Comparison of ENCODE assay signal across 30 cellular contexts in the genomic region with DNA sequence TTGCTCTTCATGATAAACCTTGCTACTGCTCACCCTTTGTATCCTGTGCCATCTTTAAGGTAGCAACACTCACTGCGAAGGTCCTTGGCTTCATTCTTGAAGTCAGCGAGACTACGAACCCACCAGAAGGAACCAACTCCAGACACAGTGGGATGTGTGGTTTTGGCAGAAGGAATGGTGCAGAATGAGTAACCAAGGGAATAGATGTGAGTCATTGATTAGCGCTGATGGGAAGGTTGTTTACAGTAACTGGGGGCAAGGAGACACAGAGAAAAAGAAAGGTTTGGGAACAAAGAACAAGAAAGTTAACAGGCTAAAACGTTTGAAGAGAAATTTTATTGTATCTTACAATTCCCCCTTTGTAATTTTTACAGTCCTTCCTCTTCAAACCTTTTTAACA.
A peak's percentile ranks its signal among the peaks of the same experiment; 100 is the strongest.
DNase-seq lines count a peak whose midpoint lies in the region; ATAC-seq and TF ChIP-seq lines count a peak whose summit lies in the region.
"Had no signal": no experiment of that assay in that cellular context is flagged by ENCODE, and none has a peak within 500 bp of the region (broad histone marks: within the 10 kb centered on the region; RNA-seq: fewer than 3 reads in every experiment).

No MANE protein-coding gene starts in this region.

- no peak overlapping the region for H3K23ac ChIP-seq in trophoblast cell (ENCODE audit: low read length)

- H2BK12ac ChIP-seq in trophoblast cell (ENCODE audit: low read length) = no peak overlapping the region

- H4K91ac ChIP-seq in trophoblast cell (ENCODE audit: low read depth, low read length) = no peak overlapping the region

- H3K27me3 ChIP-seq in BJ (ENCODE audit: control insufficient read depth, insufficient read depth, low read length) (no peaks in the 10 kb centered on the region), trophoblast cell (ENCODE audit: insufficient read depth, low read length) (no peaks in the 10 kb centered on the region), transverse colon (no peaks in the 10 kb centered on the region)
- H3K27me3 ChIP-seq: adrenal gland, neural progenitor cell, right atrium auricular region, vagina had no signal

- no peak for TF ChIP-seq EP300 in transverse colon (IDR thresholded peaks at IDR 0.05; ENCODE audit: low read depth)

- H3K36me3 ChIP-seq in BJ (ENCODE audit: control insufficient read depth, insufficient read depth, low read length) (no peaks in the 10 kb centered on the region), trophoblast cell (ENCODE audit: control insufficient read depth in 1 of 2, insufficient read depth in 2 of 2, low read length in 2 of 2) (no peaks in the 10 kb centered on the region), transverse colon (no peaks in the 10 kb centered on the region)
- H3K36me3 ChIP-seq: adrenal gland, neural progenitor cell, right atrium auricular region, thoracic aorta, vagina had no signal

- H3K9me3 ChIP-seq in trophoblast cell (ENCODE audit: insufficient read depth, low read depth, low read length) (no peaks in the 10 kb centered on the region), transverse colon (no peaks in the 10 kb centered on the region)
- H3K9me3 ChIP-seq: adrenal gland, right atrium auricular region, thoracic aorta, vagina had no signal

- H4K12ac ChIP-seq in trophoblast cell (ENCODE audit: low read depth, low read length) = no peak overlapping the region

- POLR2A ChIA-PET in BJ (lab: Charles Lee) = no interaction called here

- H3K14ac ChIP-seq in trophoblast cell (ENCODE audit: low read length) = no peak overlapping the region

- no peak for ATAC-seq in GM21423 (IDR thresholded peaks at IDR 0.05; ENCODE audit: unreplicated experiment)

- H3K9ac ChIP-seq in trophoblast cell (ENCODE audit: low read length) = no peak overlapping the region
- H3K9ac ChIP-seq: KMS-11, neural progenitor cell had no signal

- H3K27ac ChIP-seq in epithelial cell of prostate (no peak overlapping the region), trophoblast cell (ENCODE audit: low read depth, low read length) (peak overlapping the region; percentile 57), transverse colon (no peak overlapping the region)
- H3K27ac ChIP-seq: adrenal gland, HL-60, KMS-11, neural progenitor cell, PC-9, right atrium auricular region, thoracic aorta, vagina had no signal

- intact Hi-C loops in transverse colon (cut with DNase I; ENCODE audit: low total_unique reads) = no loop called here

- TF ChIP-seq POLR2A in transverse colon (IDR thresholded peaks at IDR 0.05) = no peak

- in situ Hi-C loops in transverse colon (cut with MboI; ENCODE audit: low pct_ligation_motif_present in 1 of 4, low pct_unique_long_range_greater_than_20kb in 1 of 4, low sequenced_read_pairs in 3 of 4) = no loop called here

- H3K4ac ChIP-seq in trophoblast cell (ENCODE audit: low read depth, low read length) = no peak overlapping the region

- no peak for TF ChIP-seq CTCF in BJ (IDR thresholded peaks at IDR 0.05; ENCODE audit: insufficient read depth, low read depth, low read length)
- TF ChIP-seq CTCF in transverse colon (IDR thresholded peaks at IDR 0.05) = no peak

- H3K4me1 ChIP-seq in trophoblast cell (ENCODE audit: control insufficient read depth in 1 of 2, insufficient read depth in 2 of 2, low read length in 2 of 2) (peaks cover 3 to 7% of the 10 kb centered on the region in 2 experiments), transverse colon (no peaks in the 10 kb centered on the region)
- H3K4me1 ChIP-seq: adrenal gland, neural progenitor cell, right atrium auricular region, vagina had no signal

- H4K8ac ChIP-seq in trophoblast cell (ENCODE audit: low read depth, low read length) = no peak overlapping the region

- no CpG with 5 or more reads among the region's 5 CpGs for WGBS in trophoblast cell (ENCODE audit: extremely low coverage, insufficient coverage, insufficient read length)
- WGBS in transverse colon (ENCODE audit: low coverage in 1 of 2), 2 donors = 83% methylated on average over 1 of the region's 5 CpGs; no CpG with 5 or more reads in 1 of the 2 donors

- no peak overlapping the region for H2AK5ac ChIP-seq in trophoblast cell (ENCODE audit: low read length)

- no peak overlapping the region for H3K4me2 ChIP-seq in trophoblast cell (ENCODE audit: low read length)
- H3K4me2 ChIP-seq: KMS-11, neural progenitor cell, PC-9, smooth muscle cell had no signal

- DNase-seq in BJ (ENCODE audit: low read depth) (peak; percentile 0), M059J (ENCODE audit: low read depth) (peak; percentile 1), epithelial cell of prostate (ENCODE audit: low read depth, low spot score) (peak; percentile 26), trophoblast cell (peak in 1 of 2 donors; percentile 18), superior temporal gyrus (ENCODE audit: extremely low spot score) (no peak), AG08396 (ENCODE audit: low spot score) (no peak), transverse colon (no peak)
- DNase-seq: activated CD4-positive, alpha-beta T cell treated with anti-CD3 and anti-CD28 coated beads, Interleukin-2, amount 50 U/mL, for 48 hours; activated CD4-positive, CD25-positive, alpha-beta regulatory T cell treated with anti-CD3 and anti-CD28 coated beads, Interleukin-2, amount 50 U/mL, for 72 hours; activated CD8-positive, alpha-beta memory T cell treated with anti-CD3 and anti-CD28 coated beads, Interleukin-2, amount 50 U/mL, for 4 hours; activated naive CD4-positive, alpha-beta T cell treated with anti-CD3 and anti-CD28 coated beads, Interleukin-2, amount 10 ng/mL, durations not matched to agents 7 days and 5 days; adrenal gland; H9; immature natural killer cell; NCI-H1436; NCI-H2081 treated with DMSO at 0.1 percent for 48 hours; NCI-H226; NCI-H69; PC-9; SHP77 treated with DMSO at 0.1 percent for 48 hours; stimulated activated naive CD4-positive, alpha-beta T cell treated with Interleukin-2 at 50 U/mL for 16 hours; T-helper 2 cell had no signal

- no peak overlapping the region for H2AFZ ChIP-seq in trophoblast cell (ENCODE audit: insufficient read depth, low read length, poor library complexity)
- H2AFZ ChIP-seq: neural progenitor cell, PC-9 had no signal

- CTCF ChIA-PET in BJ (lab: Yijun Ruan, JAX) = no interaction called here

- H3K18ac ChIP-seq in trophoblast cell (ENCODE audit: low read length) = no peak overlapping the region

- no peaks in the 10 kb centered on the region for H3K79me2 ChIP-seq in trophoblast cell (ENCODE audit: control insufficient read depth, insufficient read depth, low read length, poor library complexity)

- H2BK5ac ChIP-seq in trophoblast cell (ENCODE audit: low read depth, low read length, poor library complexity) = no peak overlapping the region

- H3K4me3 ChIP-seq in BJ (ENCODE audit: low read depth, low read length) (no peak overlapping the region), trophoblast cell (ENCODE audit: low read depth, low read length) (no peak overlapping the region), transverse colon (no peak overlapping the region)
- H3K4me3 ChIP-seq: adrenal gland, neural progenitor cell, PC-9, right atrium auricular region, smooth muscle cell, thoracic aorta, vagina had no signal

- H2BK120ac ChIP-seq in trophoblast cell (ENCODE audit: insufficient read depth, low read length, poor library complexity) = no peak overlapping the region

- peaks cover 4% of the 10 kb centered on the region for H3K79me1 ChIP-seq in trophoblast cell (ENCODE audit: low read length)

Comparison
In these comparisons a context has a peak if more than half of its experiments do, and no peak if none do; other contexts are left out.
1. DNase-seq: peak in BJ (single experiment), M059J (single experiment) and epithelial cell of prostate (single experiment); none in superior temporal gyrus (single experiment), AG08396 (single experiment) and transverse colon (single experiment).